8 cellular contexts compared by ENCODE assay signal in genomic region chr13:51451134-51451466, GRCh38. TPM values are rescaled to one million over a fixed set of nuclear protein-coding genes. Genes with fewer than 3 reads are reported as not detected.
DNase-seq lines count a peak whose midpoint lies in the region; ATAC-seq and TF ChIP-seq lines count a peak whose summit lies in the region.

No MANE protein-coding gene starts in this region.

- CTCF ChIA-PET in Calu3 (lab: Charles Lee), result no interaction called here
- CTCF ChIA-PET in RWPE1 (lab: Yijun Ruan, JAX), result interaction anchor here (0.6 kb wide), 1 partner anchor 307 kb away, joined by 3 read pairs; no protein-coding TSS in a partner anchor

- POLR2A ChIA-PET in RWPE1 (lab: Yijun Ruan, JAX; ENCODE audit: low non-redundant PET), result no interaction called here

- H3K27me3 Mint-ChIP-seq in Calu3 (ENCODE audit: unreplicated experiment), result no peaks in the 10 kb centered on the region

- peaks cover 0 to 3% of the 10 kb centered on the region in 2 donors for H3K4me1 ChIP-seq in esophagus (ENCODE audit: control insufficient read depth in 2 of 2, insufficient read depth in 2 of 2, low read length in 1 of 2)
- H3K4me1 ChIP-seq in ovary (ENCODE audit: insufficient read depth), result no peaks in the 10 kb centered on the region

- TF ChIP-seq CTCF in Calu3 (IDR thresholded peaks at IDR 0.05; ENCODE audit: unreplicated experiment), result no peak
- no peak for TF ChIP-seq CTCF in RWPE1 (conservative IDR thresholded peaks at IDR 0.05; ENCODE audit: low read depth)
- no peak for TF ChIP-seq CTCF in ovary (IDR thresholded peaks at IDR 0.05)

- H3K36me3 ChIP-seq in esophagus (ENCODE audit: control insufficient read depth in 2 of 2, insufficient read depth in 2 of 2, low read length in 1 of 2) (peaks cover 0 to 6% of the 10 kb centered on the region in 2 donors), ovary (no peaks in the 10 kb centered on the region)

- peaks cover 0 to 3% of the 10 kb centered on the region in 2 donors for H3K9me3 ChIP-seq in esophagus (ENCODE audit: control insufficient read depth in 2 of 2, insufficient read depth in 1 of 2, low read depth in 1 of 2, low read length in 1 of 2)
- H3K9me3 ChIP-seq in ovary, result no peaks in the 10 kb centered on the region

- 0 to 1% methylated on average over 5 of the region's 5 CpGs for WGBS in esophagus, 2 donors
- WGBS in ovary, 3 donors, result 5 to 8% (median 6%) methylated on average over 5 of the region's 5 CpGs

- ATAC-seq in HG03097 (IDR thresholded peaks at IDR 0.05; ENCODE audit: low FRiP score, unreplicated experiment) (no peak), HG02870 (IDR thresholded peaks at IDR 0.05; ENCODE audit: unreplicated experiment) (no peak)

- peak overlapping the region; percentile 90 to 92 for H3K4me3 ChIP-seq in esophagus (ENCODE audit: low read depth in 1 of 2, low read length in 2 of 2)
- H3K4me3 ChIP-seq in ovary, result peak overlapping the region; percentile 79

- BruUV-seq in Calu3 (replicated peaks; lab: Mats Ljungman, UMichigan), result no TSS peak

- peaks cover 3% of the 10 kb centered on the region for H3K9me3 Mint-ChIP-seq in Calu3 (ENCODE audit: low read depth, unreplicated experiment)

- intact Hi-C loops in Calu3 (cut with micrococcal nuclease; ENCODE audit: unreplicated experiment), result loop anchor here (5.0 kb wide), 2 partner anchors 141 to 351 kb away; partner anchors contain the start of gene DHRS12
- intact Hi-C loops in ovary (cut with DNase I), result loop anchor here (5.0 to 10.0 kb wide), 5 partner anchors 134 to 1001 kb away; partner anchors contain the start of genes DHRS12 (in 1 of the 4), VPS36 (in 1 of the 4) and WDFY2 (in 1 of the 4)

- H3K27me3 ChIP-seq in esophagus (ENCODE audit: control insufficient read depth in 1 of 2, insufficient read depth in 2 of 2, low read length in 2 of 2) (no peaks in the 10 kb centered on the region), ovary (no peaks in the 10 kb centered on the region)

- no peak for TF ChIP-seq POLR2A in ovary (IDR thresholded peaks at IDR 0.05)

- H3K36me3 Mint-ChIP-seq in Calu3 (ENCODE audit: insufficient read depth, unreplicated experiment), result peaks cover 32% of the 10 kb centered on the region

- peak overlapping the region; percentile 97 for H3K27ac ChIP-seq in RWPE1
- H3K27ac ChIP-seq in esophagus (ENCODE audit: low read depth in 2 of 2, low read length in 1 of 2), result peak overlapping the region; percentile 98 to 99
- H3K27ac ChIP-seq in ovary, result peak overlapping the region; percentile 88 to 96

- no peaks in the 10 kb centered on the region for H3K4me1 Mint-ChIP-seq in Calu3 (ENCODE audit: low read depth, unreplicated experiment)

- DNase-seq in Calu3, result no peak
- DNase-seq in RWPE1 (ENCODE audit: low spot score), result no peak
- DNase-seq in ovary, result no peak
- DNase-seq in NK-92 treated with Interleukin-12 subunit alpha and Interleukin-12 subunit beta, amount 100 ng/mL, for 24 hours (lab: John Stamatoyannopoulos, UW), result no peak
- no peak for DNase-seq in AML-193 (lab: John Stamatoyannopoulos, UW)

- no peak for TF ChIP-seq EP300 in ovary (IDR thresholded peaks at IDR 0.05)

- H3K27ac Mint-ChIP-seq in Calu3 (ENCODE audit: unreplicated experiment), result no peak overlapping the region

- H3K4me3 Mint-ChIP-seq in Calu3 (ENCODE audit: low read depth, unreplicated experiment), result peak overlapping the region; percentile 79

RNA-seq across cellular contexts. Expression of gene INTS6, which starts 1.7 kb away (rescaled TPM):
- total RNA-seq in Calu3 (2022) (25.3 and 27.1 TPM in 2 replicates), ovary (10 to 100 TPM; 26.7 to 38.9 (median 31.0) TPM)
- polyA plus RNA-seq in esophagus (10 to 100 TPM in 1 of 2 donors, 1 to 10 TPM in 1; 9.6 to 11.5 TPM), ovary (10 to 100 TPM; 11.2 to 21.2 TPM)
